17 cellular contexts compared by ENCODE assay signal in the genomic region with DNA sequence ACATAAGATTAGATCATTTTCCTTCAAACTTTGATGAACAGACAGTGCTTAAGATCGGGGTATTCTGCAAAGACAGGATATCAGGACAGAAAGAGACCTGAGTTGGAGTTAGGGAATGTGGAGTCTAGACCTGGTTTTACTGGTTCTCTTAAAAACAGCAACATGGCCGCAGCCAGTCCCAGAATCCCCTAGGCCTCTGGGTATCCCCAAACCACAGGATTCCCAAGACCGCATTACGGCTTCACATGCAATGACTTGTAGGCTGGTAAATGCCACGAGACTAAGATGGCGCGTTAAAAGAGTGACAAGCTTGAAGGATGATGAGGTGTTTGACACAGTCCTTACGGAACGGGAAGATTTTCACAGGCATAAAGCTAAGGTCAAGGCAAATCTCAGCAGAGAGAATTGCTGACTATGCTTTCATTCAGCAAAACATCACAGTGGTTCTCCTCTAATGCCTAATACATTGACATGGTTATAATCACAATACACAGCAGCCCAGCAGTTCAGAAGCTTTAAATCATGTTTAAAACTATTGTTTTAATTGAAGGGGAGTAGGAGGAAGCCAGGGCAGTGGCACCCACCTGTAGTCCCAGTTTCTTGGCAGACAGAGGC. TPM values are rescaled to one million over a fixed set of nuclear protein-coding genes. Genes with fewer than 3 reads are reported as not detected.
A peak's percentile ranks its signal among the peaks of the same experiment; 100 is the strongest.
DNase-seq lines count a peak whose midpoint lies in the region; ATAC-seq, FAIRE-seq and TF ChIP-seq lines count a peak whose summit lies in the region.
"Had no signal": no experiment of that assay in that cellular context is flagged by ENCODE, and none has a peak within 500 bp of the region (broad histone marks: within the 10 kb centered on the region; RNA-seq: fewer than 3 reads in every experiment).

No MANE protein-coding gene starts in this region.

- CTCF ChIA-PET in HepG2 (lab: Yijun Ruan, JAX; ENCODE audit: low intra/inter-chr PET ratio, low total read pairs) (no interaction called here), H1 (lab: Charles Lee; ENCODE audit: partially characterized antibody) (interaction anchor here (1.0 to 1.7 kb wide), 3 partner anchors 19 to 30 kb away, joined by 3 to 4 read pairs (median 3); no protein-coding TSS in a partner anchor)

- H3K79me2 ChIP-seq in HepG2 (ENCODE audit: insufficient read depth, low read length) (peaks cover 9% of the 10 kb centered on the region), H1 (ENCODE audit: control insufficient read depth in 1 of 2, insufficient read depth in 2 of 2, low read length in 2 of 2) (no peaks in the 10 kb centered on the region), keratinocyte (ENCODE audit: control insufficient read depth, insufficient read depth, low read length) (no peaks in the 10 kb centered on the region), smooth muscle cell (ENCODE audit: low read depth) (no peaks in the 10 kb centered on the region)

- no peak overlapping the region for H3K23ac ChIP-seq in H1 (ENCODE audit: insufficient read length)

- H3K23me2 ChIP-seq in H1 (ENCODE audit: low read depth, low read length), result no peaks in the 10 kb centered on the region

- TF ChIP-seq POLR2A in HepG2 (IDR thresholded peaks at IDR 0.05; ENCODE audit: insufficient read depth in 1 of 2, low read depth in 2 of 2, low read length in 2 of 2), result no peak
- TF ChIP-seq POLR2A in right lobe of liver (IDR thresholded peaks at IDR 0.05), result no peak
- no peak for TF ChIP-seq POLR2A in H1 (IDR thresholded peaks at IDR 0.05; ENCODE audit: control extremely low read depth in 1 of 2, low read depth in 2 of 2, low read length in 2 of 2)
- no peak for TF ChIP-seq POLR2A in GM12892 (IDR thresholded peaks at IDR 0.05; ENCODE audit: low read depth, low read length)

- TF ChIP-seq EP300 in HepG2 (IDR thresholded peaks at IDR 0.05; ENCODE audit: low read depth in 2 of 2, low read length in 2 of 2) (no peak), HepG2 (CRISPR knock-in tag; IDR thresholded peaks at IDR 0.05; ENCODE audit: borderline replicate concordance) (no peak), H1 (IDR thresholded peaks at IDR 0.05; ENCODE audit: borderline replicate concordance in 1 of 2, low read depth in 2 of 2, low read length in 2 of 2) (no peak)

- no peak overlapping the region for H2BK15ac ChIP-seq in H1 (ENCODE audit: low read length)

- H3K4ac ChIP-seq in H1 (replicated peaks; ENCODE audit: insufficient read length, low read depth, low read length), result no peak overlapping the region

- H3K9me1 ChIP-seq in keratinocyte (ENCODE audit: control insufficient read depth, extremely low read depth, insufficient read depth, low read length), result no peaks in the 10 kb centered on the region

- ATAC-seq in HepG2 (no peak), right lobe of liver (no peak), HG03460 (IDR thresholded peaks at IDR 0.05; ENCODE audit: unreplicated experiment) (no peak)
- ATAC-seq: CD8-positive, alpha-beta T cell; GM12878; GM23338; HCT116 had no signal

- no peak overlapping the region for H4K8ac ChIP-seq in H1 (ENCODE audit: extremely low read depth, insufficient read depth, low read length)

- FAIRE-seq in HepG2 (lab: Jason Lieb, UNC) (no peak), H1 (lab: Jason Lieb, UNC) (no peak), keratinocyte (lab: Jason Lieb, UNC) (peak; percentile 43), GM12892 (lab: Jason Lieb, UNC) (no peak)
- FAIRE-seq: GM12878 had no signal

- H2BK12ac ChIP-seq in H1 (ENCODE audit: low read depth, low read length), result no peak overlapping the region

- no peak overlapping the region for H2BK120ac ChIP-seq in H1 (replicated peaks; ENCODE audit: low read depth, low read length)

- dilution Hi-C loops in keratinocyte (cut with MboI; ENCODE audit: extremely low pct_ligation_motif_present, low sequenced_read_pairs), result loop anchor here (25.0 kb wide), 1 partner anchor 117 kb away; no protein-coding TSS in a partner anchor

- TF ChIP-seq CTCF in HepG2 (CRISPR knock-in tag; IDR thresholded peaks at IDR 0.05) (no peak), right lobe of liver (IDR thresholded peaks at IDR 0.05) (no peak), H1 (IDR thresholded peaks at IDR 0.05; ENCODE audit: control extremely low read depth in 1 of 3, insufficient read depth in 1 of 3, low read depth in 1 of 3, low read length in 3 of 3) (no peak), keratinocyte (optimal IDR thresholded peaks at IDR 0.05 in 1 of 3, IDR thresholded peaks at IDR 0.05 in 1 of 3, conservative IDR thresholded peaks at IDR 0.05 in 1 of 3; ENCODE audit: extremely low read depth in 1 of 3, insufficient read depth in 2 of 3, low read length in 3 of 3) (no peak), smooth muscle cell (IDR thresholded peaks at IDR 0.05; ENCODE audit: borderline replicate concordance, insufficient read depth, poor library complexity, severe bottlenecking) (no peak), foreskin fibroblast (IDR thresholded peaks at IDR 0.05; ENCODE audit: low read depth, low read length) (no peak)

- H3K4me3 ChIP-seq in HepG2 (replicated peaks in 1 of 3; ENCODE audit: insufficient read depth in 1 of 3, low read depth in 2 of 3, low read length in 3 of 3) (no peak overlapping the region), right lobe of liver (no peak overlapping the region), H1 (ENCODE audit: extremely low read depth in 1 of 4, insufficient read depth in 2 of 4, low read depth in 3 of 4, low read length in 4 of 4) (no peak overlapping the region), keratinocyte (ENCODE audit: control insufficient read depth in 2 of 3, extremely low read depth in 1 of 3, insufficient read depth in 2 of 3, low read depth in 1 of 3, low read length in 3 of 3) (no peak overlapping the region), smooth muscle cell (no peak overlapping the region), foreskin fibroblast (ENCODE audit: low read depth in 1 of 2, low read length in 2 of 2) (no peak overlapping the region)
- H3K4me3 ChIP-seq: BLaER1 treated with 17β-estradiol and CSF1 and Interleukin-3, amounts not matched to agents 10 nM and 100 nM; GM12878; GM23338 had no signal

- no peaks in the 10 kb centered on the region for H3K27me3 ChIP-seq in HepG2 (ENCODE audit: control insufficient read depth in 1 of 2, insufficient read depth in 2 of 2, low read length in 2 of 2)
- H3K27me3 ChIP-seq in right lobe of liver, result no peaks in the 10 kb centered on the region
- H3K27me3 ChIP-seq in H1 (replicated peaks in 1 of 4; ENCODE audit: control insufficient read depth in 3 of 4, extremely low read depth in 1 of 4, insufficient read depth in 3 of 4, low read length in 3 of 4), result peaks cover 0 to 2% (median 0%) of the 10 kb centered on the region in 4 experiments; a peak in 1 of 7 replicates
- no peaks in the 10 kb centered on the region for H3K27me3 ChIP-seq in keratinocyte (ENCODE audit: control insufficient read depth, extremely low read depth, insufficient read depth, low read length)
- H3K27me3 ChIP-seq in smooth muscle cell (ENCODE audit: low read depth), result no peaks in the 10 kb centered on the region
- H3K27me3 ChIP-seq: BLaER1 treated with 17β-estradiol and CSF1 and Interleukin-3, amounts not matched to agents 10 nM and 100 nM had no signal

- H3K36me3 ChIP-seq in HepG2 (replicated peaks in 1 of 2; ENCODE audit: control insufficient read depth in 1 of 2, insufficient read depth in 2 of 2, low read length in 2 of 2) (no peaks in the 10 kb centered on the region), right lobe of liver (no peaks in the 10 kb centered on the region), H1 (ENCODE audit: control insufficient read depth in 2 of 4, insufficient read depth in 4 of 4, low read length in 3 of 4) (no peaks in the 10 kb centered on the region), keratinocyte (ENCODE audit: control insufficient read depth in 2 of 2, extremely low read depth in 1 of 2, insufficient read depth in 2 of 2, low read length in 2 of 2) (no peaks in the 10 kb centered on the region), smooth muscle cell (ENCODE audit: low read depth) (no peaks in the 10 kb centered on the region)
- H3K36me3 ChIP-seq: BLaER1 treated with 17β-estradiol and CSF1 and Interleukin-3, amounts not matched to agents 10 nM and 100 nM had no signal

- WGBS in HepG2 (ENCODE audit: low lambda C conversion rate), result 99% methylated on average over 9 of the region's 9 CpGs
- WGBS in right lobe of liver (ENCODE audit: insufficient coverage, low coverage, low lambda C conversion rate, missing lambda C conversion rate), result 91% methylated on average over 9 of the region's 9 CpGs
- WGBS in H1 (ENCODE audit: extremely low coverage in 1 of 2, insufficient coverage in 1 of 2, insufficient read length in 1 of 2, insufficient replicate concordance in 2 of 2, low coverage in 1 of 2, low lambda C conversion rate in 2 of 2, missing lambda C conversion rate in 1 of 2), 2 experiments, result 82% methylated on average over 9 of the region's 9 CpGs; no CpG with 5 or more reads in 1 of the 2 experiments
- 72% methylated on average over 9 of the region's 9 CpGs for WGBS in smooth muscle cell (ENCODE audit: low lambda C conversion rate)

- H4K5ac ChIP-seq in H1 (ENCODE audit: insufficient read length, low read depth, low read length), result no peak overlapping the region

- no peak overlapping the region for H3K4me2 ChIP-seq in HepG2 (ENCODE audit: low read depth, low read length)
- H3K4me2 ChIP-seq in H1 (ENCODE audit: insufficient read depth in 1 of 2, low read depth in 2 of 2, low read length in 2 of 2), result no peak overlapping the region
- no peak overlapping the region for H3K4me2 ChIP-seq in keratinocyte (ENCODE audit: control insufficient read depth, extremely low read depth, insufficient read depth, low read depth, low read length)
- peak overlapping the region; percentile 59 for H3K4me2 ChIP-seq in smooth muscle cell
- H3K4me2 ChIP-seq: GM23338 had no signal

- H3K4me1 ChIP-seq in HepG2 (ENCODE audit: insufficient read depth, low read length) (0 out of 2 replicates have a peak, but pooled peaks cover 10% of the 10 kb centered on the region), right lobe of liver (no peaks in the 10 kb centered on the region), H1 (replicated peaks in 1 of 4; ENCODE audit: control insufficient read depth in 3 of 4, insufficient read depth in 4 of 4, low read length in 3 of 4) (no peaks in the 10 kb centered on the region), keratinocyte (ENCODE audit: control insufficient read depth, extremely low read depth, insufficient read depth, low read length) (peaks cover 2% of the 10 kb centered on the region), smooth muscle cell (ENCODE audit: low read depth) (no peaks in the 10 kb centered on the region)

- BruUV-seq in HepG2 (replicated peaks; lab: Mats Ljungman, UMichigan), result no TSS peak

- no peak overlapping the region for H2BK20ac ChIP-seq in H1 (ENCODE audit: low read length)

- no peak overlapping the region for H3K9ac ChIP-seq in HepG2 (ENCODE audit: insufficient read depth, low read depth, low read length)
- no peak overlapping the region for H3K9ac ChIP-seq in H1 (replicated peaks in 1 of 4; ENCODE audit: extremely low read depth in 1 of 4, low read depth in 3 of 4, low read length in 3 of 4)
- no peak overlapping the region for H3K9ac ChIP-seq in keratinocyte (ENCODE audit: control insufficient read depth, extremely low read depth, insufficient read depth, low read length)
- H3K9ac ChIP-seq in smooth muscle cell (ENCODE audit: low read depth), result no peak overlapping the region
- H3K9ac ChIP-seq: BLaER1 treated with 17β-estradiol and CSF1 and Interleukin-3, amounts not matched to agents 10 nM and 100 nM had no signal

- no peak overlapping the region for H2AK5ac ChIP-seq in H1 (ENCODE audit: low read depth, low read length)

- H3F3A ChIP-seq in smooth muscle cell (ENCODE audit: low read depth), result no peaks in the 10 kb centered on the region

- H4K20me1 ChIP-seq in HepG2 (ENCODE audit: insufficient read depth, low read length), result no peaks in the 10 kb centered on the region
- H4K20me1 ChIP-seq in H1 (replicated peaks in 1 of 2; ENCODE audit: control insufficient read depth in 1 of 2, insufficient read depth in 2 of 2, low read length in 2 of 2), result no peaks in the 10 kb centered on the region
- H4K20me1 ChIP-seq in keratinocyte (ENCODE audit: control insufficient read depth, extremely low read depth, insufficient read depth, low read length), result no peaks in the 10 kb centered on the region
- no peaks in the 10 kb centered on the region for H4K20me1 ChIP-seq in smooth muscle cell (ENCODE audit: low read depth)
- H4K20me1 ChIP-seq: BLaER1 treated with 17β-estradiol and CSF1 and Interleukin-3, amounts not matched to agents 10 nM and 100 nM had no signal

- H3K14ac ChIP-seq in H1 (ENCODE audit: insufficient read length), result no peak overlapping the region

- H2BK5ac ChIP-seq in H1 (ENCODE audit: low read depth, low read length), result no peak overlapping the region

- H3K79me1 ChIP-seq in H1 (ENCODE audit: low read depth, low read length), result no peaks in the 10 kb centered on the region

- intact Hi-C loops in HepG2 (cut with micrococcal nuclease; ENCODE audit: unreplicated experiment) (no loop called here), right lobe of liver (cut with DNase I) (no loop called here)

- no peak overlapping the region for H3K27ac ChIP-seq in HepG2 (ENCODE audit: extremely low read length, insufficient read depth, low read length)
- H3K27ac ChIP-seq in right lobe of liver, result no peak overlapping the region
- H3K27ac ChIP-seq in H1 (ENCODE audit: low read depth, low read length), result no peak overlapping the region
- H3K27ac ChIP-seq in keratinocyte (ENCODE audit: control insufficient read depth, insufficient read depth, low read length), result no peak overlapping the region
- peak overlapping the region; percentile 76 for H3K27ac ChIP-seq in smooth muscle cell (ENCODE audit: low read depth)
- H3K27ac ChIP-seq: BLaER1 treated with 17β-estradiol and CSF1 and Interleukin-3, amounts not matched to agents 10 nM and 100 nM had no signal

- DNase-seq in HepG2 (ENCODE audit: low spot score), result no peak
- DNase-seq in right lobe of liver, result no peak
- no peak for DNase-seq in H1 (ENCODE audit: low read depth in 1 of 2, low spot score in 2 of 2)
- peak; percentile 57 for DNase-seq in keratinocyte (ENCODE audit: low read depth, low spot score)
- DNase-seq in smooth muscle cell (lab: John Stamatoyannopoulos, UW; ENCODE audit: unreplicated experiment), result no peak
- no peak for DNase-seq in foreskin fibroblast
- no peak for DNase-seq in GM12892 (ENCODE audit: insufficient read length)
- DNase-seq: 8988T; Calu3; CD8-positive, alpha-beta T cell; DMS79 treated with DMSO at 0.1 percent for 48 hours; HFFc6 had no signal

- no peak overlapping the region for H3K18ac ChIP-seq in H1 (ENCODE audit: extremely low read depth, low read length)

- H4K91ac ChIP-seq in H1 (replicated peaks; ENCODE audit: insufficient read length, low read length), result no peak overlapping the region

- POLR2A ChIA-PET in HepG2 (lab: Yijun Ruan, JAX), result interaction anchor here (0.6 kb wide), 1 partner anchor 73 kb away, joined by 3 read pairs; no protein-coding TSS in a partner anchor
- POLR2A ChIA-PET in H1 (lab: Charles Lee; ENCODE audit: partially characterized antibody), result no interaction called here

- TF ChIP-seq RAD21 in HepG2 (CRISPR knock-in tag; IDR thresholded peaks at IDR 0.05), result no peak
- no peak for TF ChIP-seq RAD21 in H1 (IDR thresholded peaks at IDR 0.05 in 1 of 2, conservative IDR thresholded peaks at IDR 0.05 in 1 of 2; ENCODE audit: low read depth in 2 of 2, low read length in 2 of 2)

- in situ Hi-C loops in HepG2 (cut with HindIII; ENCODE audit: extremely low pct_ligation_motif_present, low pct_unique_long_range_greater_than_20kb), result no loop called here

- H3K56ac ChIP-seq in H1 (replicated peaks; ENCODE audit: insufficient read length, low read depth, low read length), result no peak overlapping the region

- H3K9me3 ChIP-seq in HepG2 (ENCODE audit: low read length), result no peaks in the 10 kb centered on the region
- H3K9me3 ChIP-seq in right lobe of liver, result no peaks in the 10 kb centered on the region
- H3K9me3 ChIP-seq in H1 (ENCODE audit: insufficient read depth in 2 of 2, low read depth in 1 of 2, low read length in 1 of 2), result no peaks in the 10 kb centered on the region
- no peaks in the 10 kb centered on the region for H3K9me3 ChIP-seq in keratinocyte (ENCODE audit: control insufficient read depth, low read depth, low read length)
- H3K9me3 ChIP-seq in smooth muscle cell (replicated peaks; ENCODE audit: low read depth), result no peaks in the 10 kb centered on the region

- H2AFZ ChIP-seq in HepG2 (ENCODE audit: low read length) (no peak overlapping the region), H1 (ENCODE audit: low read length) (no peak overlapping the region), keratinocyte (ENCODE audit: control insufficient read depth, low read length) (peak overlapping the region; percentile 87), smooth muscle cell (ENCODE audit: low read depth) (no peak overlapping the region)
- H2AFZ ChIP-seq: GM23338 had no signal

RNA-seq across cellular contexts. Expression of a gene that starts 32.9 kb away (rescaled TPM):
- 16.4 and 23.8 TPM in 2 replicates for total RNA-seq in HepG2 (2016; rRNA removed; fragmentation: Illumina TruSeq; extraction: Trizol)
- total RNA-seq in HepG2 (2016; cell fraction: cytosol; rRNA removed; fragmentation: Illumina TruSeq; extraction: Trizol; ENCODE audit: low read depth), result 4.7 and 4.9 TPM in 2 replicates
- 15.7 and 24.1 TPM in 2 replicates for total RNA-seq in HepG2 (2016; cell fraction: insoluble cytoplasmic fraction; rRNA removed; fragmentation: Illumina TruSeq; extraction: Trizol)
- 13.2 and 13.5 TPM in 2 replicates for total RNA-seq in HepG2 (2016; cell fraction: membrane; rRNA removed; fragmentation: Illumina TruSeq; extraction: Trizol)
- 13.9 and 16.9 TPM in 2 replicates for total RNA-seq in HepG2 (2016; cell fraction: nucleus; rRNA removed; fragmentation: Illumina TruSeq; extraction: Trizol)
- 6.8 and 7.0 TPM in 2 replicates for polyA plus RNA-seq in HepG2 (2011; rRNA removed)
- 4.1 and 4.3 TPM in 2 replicates for polyA plus RNA-seq in HepG2 (2011; cell fraction: cytosol; rRNA removed)
- polyA plus RNA-seq in HepG2 (2011; cell fraction: nucleus; rRNA removed), result 3.2 and 3.9 TPM in 2 replicates
- 4.3 and 5.3 TPM in 2 replicates for polyA plus RNA-seq in HepG2 (2012)
- polyA plus RNA-seq in HepG2 (2016; cell fraction: cytosol; fragmentation: Illumina TruSeq; extraction: Trizol; ENCODE audit: low read depth), result 1.6 and 1.8 TPM in 2 replicates
- 14.2 and 15.0 TPM in 2 replicates for polyA plus RNA-seq in HepG2 (2016; cell fraction: insoluble cytoplasmic fraction; fragmentation: Illumina TruSeq; extraction: Trizol; ENCODE audit: low read depth)
- polyA plus RNA-seq in HepG2 (2016; cell fraction: membrane; fragmentation: Illumina TruSeq; extraction: Trizol; ENCODE audit: low read depth), result 4.8 and 5.4 TPM in 2 replicates
- polyA plus RNA-seq in HepG2 (2016; cell fraction: nucleus; fragmentation: Illumina TruSeq; extraction: Trizol; ENCODE audit: insufficient read depth, low read depth), result 8.0 and 8.2 TPM in 2 replicates
- 10.8 and 31.2 TPM in 2 replicates for polyA minus RNA-seq in HepG2 (2011; rRNA and poly(A)+ RNA removed; ENCODE audit: low replicate concordance)
- polyA minus RNA-seq in HepG2 (2011; cell fraction: cytosol; rRNA and poly(A)+ RNA removed), result 12.3 and 12.6 TPM in 2 replicates
- polyA minus RNA-seq in HepG2 (2011; cell fraction: nucleus; rRNA and poly(A)+ RNA removed), result 17.6 and 21.8 TPM in 2 replicates
- total RNA-seq in right lobe of liver, result 1 to 10 TPM; 1.9 to 4.2 (median 2.2) TPM
- 9.3 and 9.8 TPM in 2 replicates for total RNA-seq in H1 (2021; fragmentation: NEBNext Ultra II Directional; extraction: Animal tissue kit (Norgen Biotek cat#: 25700))
- 1.9 and 2.0 TPM in 2 replicates for polyA plus RNA-seq in H1 (2011; rRNA removed)
- 2.5 TPM for polyA plus RNA-seq in H1 (2011; cell fraction: cytosol; rRNA removed)
- 4.0 TPM for polyA plus RNA-seq in H1 (2011; cell fraction: nucleus; rRNA removed)
- 2.7 to 4.2 TPM (median 3.5 TPM) in 4 replicates for polyA plus RNA-seq in H1 (2012, experiment 1 of 2)
- 0.26 TPM for polyA plus RNA-seq in H1 (2012, experiment 2 of 2)
- polyA plus RNA-seq in H1 (2013, experiment 1 of 2), result 3.2 TPM
- 3.2 TPM for polyA plus RNA-seq in H1 (2013, experiment 2 of 2)
- 13.9 and 21.3 TPM in 2 replicates for polyA minus RNA-seq in H1 (2011; rRNA and poly(A)+ RNA removed)
- 5.9 TPM for polyA minus RNA-seq in H1 (2011; cell fraction: cytosol; rRNA and poly(A)+ RNA removed)
- 8.1 TPM for polyA minus RNA-seq in H1 (2011; cell fraction: nucleus; rRNA and poly(A)+ RNA removed)
- polyA plus RNA-seq in keratinocyte, result 4.9 to 6.5 TPM (median 6.3 TPM) in 3 replicates
- polyA plus RNA-seq in keratinocyte (2011; ENCODE audit: low read depth), result 13.3 TPM
- 4.1 and 5.1 TPM in 2 replicates for polyA plus RNA-seq in keratinocyte (2011; cell fraction: cytosol; rRNA removed)
- 3.6 and 4.1 TPM in 2 replicates for polyA plus RNA-seq in keratinocyte (2011; cell fraction: nucleus; rRNA removed)
- polyA plus RNA-seq in keratinocyte (2012; ENCODE audit: low replicate concordance), result 3.7 and 5.5 TPM in 2 replicates
- polyA minus RNA-seq in keratinocyte, result 16.0 to 19.0 TPM (median 16.2 TPM) in 3 replicates
- polyA minus RNA-seq in keratinocyte (2011; cell fraction: cytosol; rRNA and poly(A)+ RNA removed), result 9.0 TPM
- polyA minus RNA-seq in keratinocyte (2011; cell fraction: nucleus; rRNA and poly(A)+ RNA removed), result 2.3 and 7.1 TPM in 2 replicates
- total RNA-seq in smooth muscle cell, result 3.4 TPM in 2 replicates
- 0.80 and 3.6 TPM in 2 replicates for polyA plus RNA-seq in smooth muscle cell
- not detected for polyA plus RNA-seq in GM12892 (2012; ENCODE audit: missing spikeins)
